21 cellular contexts compared by ENCODE assay signal in the genomic region with DNA sequence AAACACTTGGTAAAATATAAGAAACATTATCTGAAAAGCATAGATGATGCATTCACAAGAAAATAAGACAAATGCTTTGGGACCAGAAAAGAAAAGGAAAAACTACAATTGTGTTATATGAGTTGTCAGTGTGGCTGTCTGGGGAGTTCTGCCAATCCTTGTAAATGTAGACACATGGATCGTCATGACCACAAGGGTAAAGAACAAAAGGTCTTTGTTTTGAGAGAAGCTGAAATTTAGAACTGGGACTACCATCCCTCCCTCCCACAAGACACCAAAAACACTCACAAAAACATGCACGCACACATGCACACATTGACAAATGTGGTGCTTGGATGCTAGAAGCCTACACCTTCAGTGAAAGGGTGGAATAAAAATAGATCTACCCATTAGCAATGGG.
"Had no signal": no experiment of that assay in that cellular context is flagged by ENCODE, and none has a peak within 500 bp of the region (broad histone marks: within the 10 kb centered on the region; RNA-seq: fewer than 3 reads in every experiment).

No MANE protein-coding gene starts in this region.

- H3K4me1 ChIP-seq: left ventricle myocardium inferior, pancreas had no signal

- H3K27ac Mint-ChIP-seq: activated naive CD4-positive, alpha-beta T cell treated with anti-CD3 and anti-CD28 coated beads, Interleukin-2, amount 10 ng/mL, durations not matched to agents 7 days and 5 days; activated naive CD8-positive, alpha-beta T cell treated with anti-CD3 and anti-CD28 coated beads, Interleukin-2, amount 50 U/mL, for 24 hours; memory B cell; naive thymus-derived CD8-positive, alpha-beta T cell; stimulated activated effector memory CD8-positive, alpha-beta T cell treated with anti-CD3 and anti-CD28 coated beads, Interleukin-12 subunit alpha, Interleukin-12 subunit beta, amount 100 ng/mL, for 72 hours had no signal

- H3K27me3 ChIP-seq: pancreas had no signal

- H3K36me3 Mint-ChIP-seq: memory B cell; stimulated activated effector memory CD8-positive, alpha-beta T cell treated with anti-CD3 and anti-CD28 coated beads, Interleukin-12 subunit alpha, Interleukin-12 subunit beta, amount 100 ng/mL, for 72 hours had no signal

- H3K27me3 Mint-ChIP-seq: activated naive CD4-positive, alpha-beta T cell treated with anti-CD3 and anti-CD28 coated beads, Interleukin-2, amount 10 ng/mL, durations not matched to agents 7 days and 5 days; activated naive CD8-positive, alpha-beta T cell treated with anti-CD3 and anti-CD28 coated beads, Interleukin-2, amount 50 U/mL, for 24 hours; central memory CD8-positive, alpha-beta T cell; memory B cell; naive thymus-derived CD8-positive, alpha-beta T cell had no signal

- H3K9me3 Mint-ChIP-seq: activated naive CD8-positive, alpha-beta T cell treated with anti-CD3 and anti-CD28 coated beads, Interleukin-2, amount 50 U/mL, for 24 hours; central memory CD8-positive, alpha-beta T cell; memory B cell; stimulated activated effector memory CD8-positive, alpha-beta T cell treated with anti-CD3 and anti-CD28 coated beads, Interleukin-12 subunit alpha, Interleukin-12 subunit beta, amount 100 ng/mL, for 72 hours had no signal

- H3K9me3 ChIP-seq: left ventricle myocardium inferior, mucosa of descending colon, pancreas had no signal

- DNase-seq: activated CD4-positive, alpha-beta T cell treated with anti-CD3 and anti-CD28 coated beads, Interleukin-2, amount 50 U/mL, for 1 hour; activated CD8-positive, alpha-beta memory T cell treated with anti-CD3 and anti-CD28 coated beads, Interleukin-2, amount 50 U/mL, for 4 hours; activated effector memory CD4-positive, alpha-beta T cell treated with Interleukin-2 at 50 U/mL for 16 hours; activated naive CD4-positive, alpha-beta T cell treated with anti-CD3 and anti-CD28 coated beads, Interleukin-2, amount 10 ng/mL, durations not matched to agents 7 days and 5 days; activated naive CD8-positive, alpha-beta T cell treated with anti-CD3 and anti-CD28 coated beads, Interleukin-2, amount 50 U/mL, for 24 hours; activated T-cell treated with anti-CD3 and anti-CD28 coated beads, Interleukin-2, amount 50 U/mL, for 48 hours; aorta; erythroblast; kidney glomerular epithelial cell; left ventricle myocardium inferior; mucosa of descending colon; naive thymus-derived CD8-positive, alpha-beta T cell; pancreas; stimulated activated CD4-positive, alpha-beta T cell treated with anti-CD3 and anti-CD28 coated beads, Interleukin-4, amount 100 ng/mL, for 24 hours; T-helper 1 cell; T-helper 9 cell had no signal

- ATAC-seq: activated naive CD8-positive, alpha-beta T cell treated with anti-CD3 and anti-CD28 coated beads, Interleukin-2, amount 50 U/mL, for 24 hours; mucosa of descending colon; naive thymus-derived CD8-positive, alpha-beta T cell; pancreas; sciatic nerve; stimulated activated effector memory CD8-positive, alpha-beta T cell treated with anti-CD3 and anti-CD28 coated beads, Interleukin-12 subunit alpha, Interleukin-12 subunit beta, amount 100 ng/mL, for 72 hours had no signal

- H3K4me3 ChIP-seq: coronary artery, left ventricle myocardium inferior, mucosa of descending colon, pancreas had no signal

- H3K27ac ChIP-seq: coronary artery, left ventricle myocardium inferior, pancreas had no signal

- H3K36me3 ChIP-seq: left ventricle myocardium inferior, pancreas had no signal

- H3K4me1 Mint-ChIP-seq: activated naive CD4-positive, alpha-beta T cell treated with anti-CD3 and anti-CD28 coated beads, Interleukin-2, amount 10 ng/mL, durations not matched to agents 7 days and 5 days; activated naive CD8-positive, alpha-beta T cell treated with anti-CD3 and anti-CD28 coated beads, Interleukin-2, amount 50 U/mL, for 24 hours; central memory CD8-positive, alpha-beta T cell; stimulated activated effector memory CD8-positive, alpha-beta T cell treated with anti-CD3 and anti-CD28 coated beads, Interleukin-12 subunit alpha, Interleukin-12 subunit beta, amount 100 ng/mL, for 72 hours had no signal

- H3K4me3 Mint-ChIP-seq: activated naive CD4-positive, alpha-beta T cell treated with anti-CD3 and anti-CD28 coated beads, Interleukin-2, amount 10 ng/mL, durations not matched to agents 7 days and 5 days; activated naive CD8-positive, alpha-beta T cell treated with anti-CD3 and anti-CD28 coated beads, Interleukin-2, amount 50 U/mL, for 24 hours; central memory CD8-positive, alpha-beta T cell; memory B cell; naive thymus-derived CD8-positive, alpha-beta T cell; stimulated activated effector memory CD8-positive, alpha-beta T cell treated with anti-CD3 and anti-CD28 coated beads, Interleukin-12 subunit alpha, Interleukin-12 subunit beta, amount 100 ng/mL, for 72 hours had no signal
